In the genomic region with DNA sequence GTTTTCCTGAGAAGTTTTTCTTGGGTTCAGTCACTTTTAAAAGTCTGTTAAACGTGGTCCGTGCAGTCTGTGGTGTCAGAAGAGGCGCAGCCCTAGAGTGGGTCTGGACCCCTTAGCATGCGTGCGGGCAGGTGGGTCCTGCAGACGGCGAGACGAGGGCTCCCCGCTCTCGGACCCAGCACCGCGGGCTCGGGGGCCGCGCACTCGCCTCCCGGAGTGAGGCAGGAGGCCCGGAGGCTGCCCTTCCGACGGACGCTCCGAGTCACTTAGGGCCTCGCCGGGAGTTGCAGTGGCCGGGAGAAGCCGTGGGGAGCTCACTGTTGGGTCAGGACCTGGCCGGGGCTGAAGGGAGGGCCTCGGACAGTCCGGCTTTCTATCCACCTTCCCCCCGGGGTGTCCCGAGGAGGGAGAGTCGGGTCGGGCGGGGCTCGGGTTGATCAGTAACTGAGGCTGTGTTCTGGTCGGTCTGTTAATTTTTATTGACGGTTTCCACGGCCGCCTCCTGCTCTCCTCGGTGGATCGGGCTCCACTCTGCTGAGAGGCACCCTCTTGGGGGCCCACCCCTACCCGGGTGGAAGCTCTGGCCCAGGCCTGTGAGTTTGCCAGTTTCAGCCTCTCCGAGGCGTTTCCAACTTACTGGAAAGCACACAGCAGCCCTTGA, we compare ENCODE assay signal across 8 cellular contexts. TPM values are rescaled to one million over a fixed set of nuclear protein-coding genes. Genes with fewer than 3 reads are reported as not detected.
DNase-seq lines count a peak whose midpoint lies in the region; ATAC-seq, FAIRE-seq and TF ChIP-seq lines count a peak whose summit lies in the region.

No MANE protein-coding gene starts in this region.

- TF ChIP-seq CTCF in RWPE2 (IDR thresholded peaks at IDR 0.05; ENCODE audit: poor library complexity, severe bottlenecking) (no peak), fibroblast of pulmonary artery (IDR thresholded peaks at IDR 0.05; ENCODE audit: low read length, missing control alignments) (no peak), psoas muscle (IDR thresholded peaks at IDR 0.05) (no peak)

- no peak for ATAC-seq in RWPE2 (ENCODE audit: low read depth)
- no peak for ATAC-seq in psoas muscle
- no peak for ATAC-seq in HG03354 (IDR thresholded peaks at IDR 0.05; ENCODE audit: poor library complexity, severe bottlenecking, unreplicated experiment)
- ATAC-seq in HG02840 (IDR thresholded peaks at IDR 0.05; ENCODE audit: low FRiP score, unreplicated experiment), result no peak

- H3K4me3 ChIP-seq in RWPE2 (ENCODE audit: severe bottlenecking), result peak overlapping the region; percentile 73
- H3K4me3 ChIP-seq in fibroblast of pulmonary artery (replicated peaks; ENCODE audit: low read depth, low read length), result peak overlapping the region; percentile 92
- peak overlapping the region; percentile 81 for H3K4me3 ChIP-seq in psoas muscle

- WGBS in psoas muscle, 3 donors, result 1 to 3% (median 2%) methylated on average over 31 to 44 of the region's 44 CpGs

- H3K27ac ChIP-seq in RWPE2 (ENCODE audit: poor library complexity, severe bottlenecking), result peak overlapping the region; percentile 89
- peak overlapping the region; percentile 99 for H3K27ac ChIP-seq in psoas muscle

- peaks cover 56% of the 10 kb centered on the region for H3K36me3 ChIP-seq in RWPE2 (ENCODE audit: low read depth)
- peaks cover 4 to 20% of the 10 kb centered on the region in 2 donors for H3K36me3 ChIP-seq in psoas muscle (ENCODE audit: insufficient read depth in 1 of 2, low read depth in 1 of 2)

- intact Hi-C loops in psoas muscle (cut with DNase I), result no loop called here

- H3K27me3 ChIP-seq in RWPE2 (ENCODE audit: insufficient read depth, poor library complexity, severe bottlenecking) (no peaks in the 10 kb centered on the region), psoas muscle (ENCODE audit: insufficient read depth in 3 of 3, low read length in 2 of 3) (no peaks in the 10 kb centered on the region)

- FAIRE-seq in GM18507 (lab: Jason Lieb, UNC), result peak; percentile 42

- H3K9me3 ChIP-seq in RWPE2 (ENCODE audit: severe bottlenecking), result no peaks in the 10 kb centered on the region
- H3K9me3 ChIP-seq in psoas muscle, result no peaks in the 10 kb centered on the region

- peaks cover 9% of the 10 kb centered on the region for H3K4me1 ChIP-seq in RWPE2 (ENCODE audit: insufficient read depth, poor library complexity, severe bottlenecking)
- H3K4me1 ChIP-seq in psoas muscle, result peaks cover 58% of the 10 kb centered on the region

- DNase-seq in GM18507 (ENCODE audit: extremely low spot score, insufficient read length, low read depth) (no peak), RWPE2 (ENCODE audit: low spot score) (no peak), fibroblast of pulmonary artery (ENCODE audit: low read depth) (no peak), psoas muscle (peak in 1 of 2 donors; percentile 31), AG08395 (ENCODE audit: low spot score) (no peak), NCI-H187 (lab: John Stamatoyannopoulos, UW) (no peak)

RNA-seq across cellular contexts. Expression of gene PTBP1, which starts 1.3 kb away (rescaled TPM):
- total RNA-seq in psoas muscle, result 10 to 100 TPM; 36.5 to 69.4 (median 60.8) TPM
- polyA plus RNA-seq in psoas muscle, result 10 to 100 TPM; 24.2 to 36.3 (median 25.1) TPM

RNA-seq across cellular contexts. Expression of gene PLPPR3, which starts 23.2 kb away (rescaled TPM):
- not detected for total RNA-seq in psoas muscle
- not detected for polyA plus RNA-seq in psoas muscle

RNA-seq across cellular contexts. Expression of gene AZU1, which starts 29.1 kb away (rescaled TPM):
- total RNA-seq in psoas muscle, result under 1 TPM in 1 of 4 donors, not detected in 3; 0.69 TPM
- polyA plus RNA-seq in psoas muscle, result not detected

RNA-seq across cellular contexts. Expression of gene PRTN3, which starts 42.3 kb away (rescaled TPM):
- under 1 TPM in 2 of 4 donors, not detected in 2; 0.22 to 0.34 TPM for total RNA-seq in psoas muscle
- under 1 TPM in 2 of 3 donors, not detected in 1; 0.04 to 0.05 TPM for polyA plus RNA-seq in psoas muscle

RNA-seq across cellular contexts. Expression of gene MISP, which starts 47.6 kb away (rescaled TPM):
- total RNA-seq in psoas muscle, result under 1 TPM in 1 of 4 donors, not detected in 3; 0.08 TPM
- polyA plus RNA-seq in psoas muscle, result under 1 TPM in 2 of 3 donors, not detected in 1; 0.09 to 0.13 TPM
